8 cellular contexts compared by ENCODE assay signal in genomic region chr2:65128297-65129190, GRCh38. TPM values are rescaled to one million over a fixed set of nuclear protein-coding genes. Genes with fewer than 3 reads are reported as not detected.
DNase-seq lines count a peak whose midpoint lies in the region; ATAC-seq and TF ChIP-seq lines count a peak whose summit lies in the region.

No MANE protein-coding gene starts in this region.

- H3K4me3 ChIP-seq in mucosa of descending colon = peak overlapping the region; percentile 67

- peaks cover 49% of the 10 kb centered on the region for H3K4me1 ChIP-seq in mucosa of descending colon (ENCODE audit: low read depth)

- H3K9me3 ChIP-seq in mucosa of descending colon = no peaks in the 10 kb centered on the region

- intact Hi-C loops in mucosa of descending colon (cut with DNase I, micrococcal nuclease) = no loop called here

- peaks cover 3% of the 10 kb centered on the region for H3K36me3 ChIP-seq in mucosa of descending colon (ENCODE audit: low read depth)

- DNase-seq in GM04504 (ENCODE audit: low read depth) = peak; percentile 39
- DNase-seq in NOMO-1 treated with DMSO at 0.1 percent for 48 hours (lab: John Stamatoyannopoulos, UW; ENCODE audit: unreplicated experiment) = peak; percentile 88
- peak in 1 of 3 donors; percentile 57 for DNase-seq in mucosa of descending colon
- no peak for DNase-seq in mesenteric fat pad (ENCODE audit: low spot score)
- DNase-seq in NCI-H187 treated with DMSO at 0.1 percent for 48 hours (lab: John Stamatoyannopoulos, UW) = no peak

- TF ChIP-seq CTCF in mucosa of descending colon (IDR thresholded peaks at IDR 0.05) = no peak

- ATAC-seq in mucosa of descending colon (no peak), GM21360 (IDR thresholded peaks at IDR 0.05; ENCODE audit: unreplicated experiment) (no peak), GM21528 (IDR thresholded peaks at IDR 0.05; ENCODE audit: low FRiP score, unreplicated experiment) (no peak)

- peak overlapping the region; percentile 43 for H3K27ac ChIP-seq in cingulate gyrus (ENCODE audit: low read depth, low read length)

RNA-seq across cellular contexts. Expression of gene RAB1A, which starts 1.4 kb away (rescaled TPM):
- total RNA-seq in mucosa of descending colon (100 to 1,000 TPM; 144 to 165 (median 151) TPM), mesenteric fat pad (216 TPM)

Comparison
In these comparisons a context has a peak if more than half of its experiments do, and no peak if none do; other contexts are left out.
1. DNase-seq: peak in GM04504 (single experiment) and NOMO-1 treated with DMSO at 0.1 percent for 48 hours (single experiment); none in mesenteric fat pad (single experiment) and NCI-H187 treated with DMSO at 0.1 percent for 48 hours (single experiment).